ENCODE assay signal across 27 cellular contexts in genomic region chr1:108863984-108864383, GRCh38.
"Had no signal": no experiment of that assay in that cellular context is flagged by ENCODE, and none has a peak within 500 bp of the region (broad histone marks: within the 10 kb centered on the region; RNA-seq: fewer than 3 reads in every experiment).

No MANE protein-coding gene starts in this region.

- H3K9me3 Mint-ChIP-seq: activated CD4-positive, alpha-beta memory T cell treated with anti-CD3 and anti-CD28 coated beads for 36 hours; activated CD4-positive, alpha-beta T cell treated with anti-CD3 and anti-CD28 coated beads, Interleukin-2, amount 10 ng/mL, durations not matched to agents 7 days and 5 days; activated naive CD4-positive, alpha-beta T cell treated with anti-CD3 and anti-CD28 coated beads, Interleukin-2, amount 50 U/mL, for 24 hours; activated naive CD8-positive, alpha-beta T cell treated with anti-CD3 and anti-CD28 coated beads, Interleukin-2, amount 10 ng/mL, durations not matched to agents 7 days and 5 days; activated T-cell treated with anti-CD3 and anti-CD28 coated beads, Interleukin-2, amount 50 U/mL, for 4 hours; activated T-helper 2 cell treated with anti-CD3 and anti-CD28 coated beads, Interferon-gamma antibody, Interleukin-2, Interleukin-4, amounts not matched to agents 10 μg/mL and 5 μg/mL and 100 μg/mL, durations not matched to agents 14 hours and 24 hours and 36 hours; central memory CD8-positive, alpha-beta T cell; T-helper 1 cell treated with Interleukin-12 subunit alpha and Interleukin-12 subunit beta and Interleukin-4 antibody, amounts not matched to agents 30 μg/mL and 1 μg/mL, for 36 hours; T-helper 2 cell treated with Interferon-gamma antibody and Interleukin-4, amounts not matched to agents 5 μg/mL and 100 μg/mL, for 36 hours had no signal

- H3K4me1 Mint-ChIP-seq: activated naive CD4-positive, alpha-beta T cell treated with anti-CD3 and anti-CD28 coated beads, Interleukin-2, amount 50 U/mL, for 24 hours; central memory CD8-positive, alpha-beta T cell had no signal

- H3K4me3 Mint-ChIP-seq: activated CD4-positive, alpha-beta memory T cell treated with anti-CD3 and anti-CD28 coated beads for 36 hours; activated CD4-positive, alpha-beta T cell treated with anti-CD3 and anti-CD28 coated beads, Interleukin-2, amount 10 ng/mL, durations not matched to agents 7 days and 5 days; activated naive CD4-positive, alpha-beta T cell treated with anti-CD3 and anti-CD28 coated beads, Interleukin-2, amount 50 U/mL, for 24 hours; activated naive CD8-positive, alpha-beta T cell treated with anti-CD3 and anti-CD28 coated beads, Interleukin-2, amount 10 ng/mL, durations not matched to agents 7 days and 5 days; activated T-cell treated with anti-CD3 and anti-CD28 coated beads, Interleukin-2, amount 50 U/mL, for 4 hours; central memory CD8-positive, alpha-beta T cell; T-helper 1 cell treated with Interleukin-12 subunit alpha and Interleukin-12 subunit beta and Interleukin-4 antibody, amounts not matched to agents 30 μg/mL and 1 μg/mL, for 36 hours; T-helper 2 cell treated with Interferon-gamma antibody and Interleukin-4, amounts not matched to agents 5 μg/mL and 100 μg/mL, for 36 hours had no signal

- DNase-seq: activated CD4-positive, alpha-beta memory T cell treated with anti-CD3 and anti-CD28 coated beads for 36 hours; activated CD4-positive, alpha-beta T cell treated with anti-CD3 and anti-CD28 coated beads, Interleukin-2, amount 10 ng/mL, durations not matched to agents 7 days and 5 days; activated CD8-positive, alpha-beta memory T cell treated with anti-CD3 and anti-CD28 coated beads, Interleukin-2, amount 50 U/mL, for 4 hours; activated gamma-delta T cell; activated naive CD4-positive, alpha-beta T cell treated with Interleukin-2 at 50 U/mL for 16 hours; activated naive CD8-positive, alpha-beta T cell treated with anti-CD3 and anti-CD28 coated beads, Interleukin-2, amount 10 ng/mL, durations not matched to agents 7 days and 5 days; activated T-cell treated with anti-CD3 and anti-CD28 coated beads for 4 hours; activated T-cell treated with anti-CD3 and anti-CD28 coated beads, Interleukin-2, amount 50 U/mL, for 4 hours; amygdala; NCI-H1105; NCI-H1417 treated with DMSO at 0.1 percent for 48 hours; NCI-H187 treated with DMSO at 0.1 percent for 48 hours; NCI-H2081 treated with DMSO at 0.1 percent for 48 hours; NCI-H226; NCI-H446 treated with DMSO at 0.1 percent for 48 hours; NCI-H69; NK-92 treated with Interleukin-12 subunit alpha and Interleukin-12 subunit beta, amount 100 ng/mL, for 24 hours; PC-3; Peyer's patch; RPMI8226; SHP77 treated with DMSO at 0.1 percent for 48 hours; SK-N-SH had no signal

- H3K36me3 Mint-ChIP-seq: activated CD4-positive, alpha-beta memory T cell treated with anti-CD3 and anti-CD28 coated beads for 36 hours; activated naive CD4-positive, alpha-beta T cell treated with anti-CD3 and anti-CD28 coated beads, Interleukin-2, amount 50 U/mL, for 24 hours; activated naive CD8-positive, alpha-beta T cell treated with anti-CD3 and anti-CD28 coated beads, Interleukin-2, amount 10 ng/mL, durations not matched to agents 7 days and 5 days had no signal

- ATAC-seq: activated T-cell treated with anti-CD3 and anti-CD28 coated beads, Interleukin-2, amount 50 U/mL, for 4 hours; PC-3 had no signal

- H3K27ac Mint-ChIP-seq: activated CD4-positive, alpha-beta memory T cell treated with anti-CD3 and anti-CD28 coated beads for 36 hours; activated CD4-positive, alpha-beta T cell treated with anti-CD3 and anti-CD28 coated beads, Interleukin-2, amount 10 ng/mL, durations not matched to agents 7 days and 5 days; activated naive CD4-positive, alpha-beta T cell treated with anti-CD3 and anti-CD28 coated beads, Interleukin-2, amount 50 U/mL, for 24 hours; activated naive CD8-positive, alpha-beta T cell treated with anti-CD3 and anti-CD28 coated beads, Interleukin-2, amount 10 ng/mL, durations not matched to agents 7 days and 5 days; activated T-helper 2 cell treated with anti-CD3 and anti-CD28 coated beads, Interferon-gamma antibody, Interleukin-2, Interleukin-4, amounts not matched to agents 10 μg/mL and 5 μg/mL and 100 μg/mL, durations not matched to agents 14 hours and 24 hours and 36 hours; T-helper 1 cell treated with Interleukin-12 subunit alpha and Interleukin-12 subunit beta and Interleukin-4 antibody, amounts not matched to agents 30 μg/mL and 1 μg/mL, for 36 hours; T-helper 2 cell treated with Interferon-gamma antibody and Interleukin-4, amounts not matched to agents 5 μg/mL and 100 μg/mL, for 36 hours had no signal
